In genomic region chr20:24955045-24955444, GRCh38 we compare ENCODE assay signal across 9 cellular contexts. TPM values are rescaled to one million over a fixed set of nuclear protein-coding genes. Genes with fewer than 3 reads are reported as not detected.
DNase-seq lines count a peak whose midpoint lies in the region; ATAC-seq and TF ChIP-seq lines count a peak whose summit lies in the region.
"Had no signal": no experiment of that assay in that cellular context is flagged by ENCODE, and none has a peak within 500 bp of the region (broad histone marks: within the 10 kb centered on the region; RNA-seq: fewer than 3 reads in every experiment).

No MANE protein-coding gene starts in this region.

- no peaks in the 10 kb centered on the region for H3K27me3 ChIP-seq in endodermal cell (ENCODE audit: control insufficient read depth, insufficient read depth, low read length, poor library complexity, severe bottlenecking)
- peaks cover 7% of the 10 kb centered on the region; the same call in 1 of the 2 replicates for H3K27me3 ChIP-seq in BE2C
- H3K27me3 ChIP-seq in gastroesophageal sphincter = peaks cover 16% of the 10 kb centered on the region

- no peaks in the 10 kb centered on the region for H3K36me3 ChIP-seq in endodermal cell (ENCODE audit: control insufficient read depth, insufficient read depth, low read length)
- H3K36me3 ChIP-seq in BE2C = 0 out of 2 replicates have a peak, but pooled peaks cover 4% of the 10 kb centered on the region
- H3K36me3 ChIP-seq in gastroesophageal sphincter = peaks cover 0 to 51% of the 10 kb centered on the region in 2 donors

- H3K4me1 ChIP-seq in endodermal cell (ENCODE audit: control insufficient read depth, insufficient read depth, low read length) (no peaks in the 10 kb centered on the region), BE2C (no peaks in the 10 kb centered on the region), gastroesophageal sphincter (no peaks in the 10 kb centered on the region)

- whole genome bisulfite sequencing in endodermal cell (ENCODE audit: insufficient coverage in 1 of 2, insufficient read length in 1 of 2), 2 experiments = 94 to 100% methylated on average over 1 to 3 of the region's 3 CpGs
- 63 to 79% methylated on average over 3 of the region's 3 CpGs for WGBS in gastroesophageal sphincter (ENCODE audit: low coverage in 1 of 2), 2 donors

- peaks cover 3% of the 10 kb centered on the region for H3K27me3 Mint-ChIP-seq in endodermal cell (ENCODE audit: insufficient read depth)

- DNase-seq in endodermal cell (peak; percentile 28), midbrain (lab: John Stamatoyannopoulos, UW) (no peak), AG08396 (ENCODE audit: low spot score) (no peak), BE2C (no peak)

- TF ChIP-seq POLR2A in gastroesophageal sphincter (IDR thresholded peaks at IDR 0.05) = no peak

- no peak for TF ChIP-seq CTCF in endodermal cell (conservative IDR thresholded peaks at IDR 0.05)
- no peak for TF ChIP-seq CTCF in BE2C (IDR thresholded peaks at IDR 0.05; ENCODE audit: low read depth, low read length)
- no peak for TF ChIP-seq CTCF in gastroesophageal sphincter (IDR thresholded peaks at IDR 0.05)

- H3K4me1 Mint-ChIP-seq in endodermal cell = peaks cover 2% of the 10 kb centered on the region

- peaks cover 8% of the 10 kb centered on the region for H3K36me3 Mint-ChIP-seq in endodermal cell (ENCODE audit: low read depth)

- H3K27ac ChIP-seq in endodermal cell (ENCODE audit: low read depth, low read length) = no peak overlapping the region
- no peak overlapping the region for H3K27ac ChIP-seq in gastroesophageal sphincter

- no peaks in the 10 kb centered on the region for H3K9me3 Mint-ChIP-seq in endodermal cell

- no peak overlapping the region for H3K27ac Mint-ChIP-seq in endodermal cell

- ATAC-seq in GM18508 (IDR thresholded peaks at IDR 0.05; ENCODE audit: insufficient read depth, unreplicated experiment) (peak; percentile 62), GM21515 (IDR thresholded peaks at IDR 0.05; ENCODE audit: unreplicated experiment) (peak; percentile 72), HG03558 (IDR thresholded peaks at IDR 0.05; ENCODE audit: extremely low read depth, unreplicated experiment) (peak; percentile 81), gastroesophageal sphincter (no peak)

- no peak overlapping the region for H3K9ac ChIP-seq in endodermal cell (ENCODE audit: extremely low read depth, low read length, poor library complexity, severe bottlenecking)

- no peak overlapping the region for H3K4me3 Mint-ChIP-seq in endodermal cell

- no peak overlapping the region for H3K4me3 ChIP-seq in endodermal cell (ENCODE audit: low read length)
- no peak overlapping the region for H3K4me3 ChIP-seq in BE2C (ENCODE audit: low read depth, low read length)
- H3K4me3 ChIP-seq in gastroesophageal sphincter = no peak overlapping the region

- TF ChIP-seq EP300 in gastroesophageal sphincter (IDR thresholded peaks at IDR 0.05) = no peak

- H3K9me3 ChIP-seq in endodermal cell (ENCODE audit: control insufficient read depth, low read length) (no peaks in the 10 kb centered on the region), BE2C (no peaks in the 10 kb centered on the region), gastroesophageal sphincter (no peaks in the 10 kb centered on the region)

RNA-seq across cellular contexts. Expression of gene CST7, which starts 6.0 kb away (rescaled TPM):
- total RNA-seq in endodermal cell (not detected), gastroesophageal sphincter (1 to 10 TPM in 1 of 4 donors, under 1 TPM in 1, not detected in 2; 0.37 to 4.0 TPM)
- not detected for polyA plus RNA-seq in endodermal cell (2013, experiment 1 of 2)
- polyA plus RNA-seq in endodermal cell (2013, experiment 2 of 2) = not detected
- not detected for polyA plus RNA-seq in BE2C (2012; ENCODE audit: insufficient read depth, insufficient read length, low read depth)
- total RNA-seq: renal cortical epithelial cell had no signal

RNA-seq across cellular contexts. Expression of gene APMAP, which starts 37.5 kb away (rescaled TPM):
- total RNA-seq in endodermal cell (10 to 100 TPM; 60.2 to 65.6 TPM), gastroesophageal sphincter (10 to 100 TPM; 24.3 to 46.8 (median 35.9) TPM)
- polyA plus RNA-seq in endodermal cell (2013, experiment 1 of 2) = 76.8 TPM
- 70.0 TPM for polyA plus RNA-seq in endodermal cell (2013, experiment 2 of 2)
- 120 TPM for polyA plus RNA-seq in BE2C (2012; ENCODE audit: insufficient read depth, insufficient read length, low read depth)
